ENCODE assay signal across 8 cellular contexts in the genomic region with DNA sequence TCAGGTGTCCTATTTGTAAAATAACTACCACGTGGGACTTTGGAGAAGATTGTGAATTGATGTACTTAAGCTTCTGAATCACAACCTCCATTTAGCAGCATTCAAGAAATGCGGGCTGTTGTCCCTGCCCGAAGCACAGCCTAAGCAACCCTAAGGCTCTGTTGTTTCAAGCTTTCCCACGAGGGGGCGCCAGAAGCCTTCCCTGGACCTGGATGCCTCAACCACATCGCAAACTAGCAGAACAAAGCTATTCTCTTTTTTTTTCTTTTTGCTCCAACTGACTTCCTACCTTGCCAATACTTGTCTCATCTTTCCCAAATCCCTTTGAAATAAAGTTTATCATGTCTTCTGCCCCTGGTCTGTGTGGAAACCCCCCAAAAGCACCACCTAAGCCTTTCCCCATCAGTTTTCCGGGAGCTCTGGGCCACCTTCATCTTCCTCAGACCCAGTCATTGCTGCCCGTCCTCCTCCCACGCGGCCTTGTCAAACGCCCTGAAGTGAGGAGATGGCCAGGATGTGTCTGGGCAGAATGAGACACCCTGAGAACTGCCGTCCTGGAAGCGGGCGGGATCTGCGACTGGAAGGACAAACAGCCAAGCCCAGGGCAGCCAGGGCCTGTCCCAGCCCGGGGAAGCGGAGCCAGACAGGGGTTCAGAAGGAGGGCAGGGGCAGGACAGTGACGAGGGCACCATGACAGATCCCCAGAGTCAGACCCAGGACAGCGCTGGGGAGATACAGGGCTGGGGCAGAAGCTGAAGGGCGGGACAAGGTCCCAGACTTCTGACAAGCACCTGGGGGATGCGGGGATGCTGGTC.
DNase-seq lines count a peak whose midpoint lies in the region; ATAC-seq and TF ChIP-seq lines count a peak whose summit lies in the region.

No MANE protein-coding gene starts in this region.

- peak; percentile 58 to 63 for ATAC-seq in activated T-cell treated with anti-CD3 and anti-CD28 coated beads, Interleukin-2, amount 50 U/mL, for 4 hours
- ATAC-seq in stimulated activated naive CD8-positive, alpha-beta T cell treated with anti-CD3 and anti-CD28 coated beads, Interleukin-15, amount 100 ng/mL, for 72 hours, result peak; percentile 69
- no peak for ATAC-seq in GM18505 (IDR thresholded peaks at IDR 0.05; ENCODE audit: unreplicated experiment)

- no peak overlapping the region for H3K4me2 ChIP-seq in PC-9

- TF ChIP-seq POLR2A in GM18505 (IDR thresholded peaks at IDR 0.05; ENCODE audit: borderline replicate concordance, extremely low read depth, insufficient read depth, insufficient read length), result no peak

- no peaks in the 10 kb centered on the region for H4K20me1 ChIP-seq in PC-9 (ENCODE audit: insufficient read depth)

- H3K36me3 ChIP-seq in PC-9 (ENCODE audit: low read depth), result no peaks in the 10 kb centered on the region

- H3K27me3 Mint-ChIP-seq in activated T-cell treated with anti-CD3 and anti-CD28 coated beads, Interleukin-2, amount 50 U/mL, for 4 hours (ENCODE audit: low read depth), result peaks cover 27% of the 10 kb centered on the region
- peaks cover 17% of the 10 kb centered on the region for H3K27me3 Mint-ChIP-seq in neural crest cell (ENCODE audit: low read depth)
- H3K27me3 Mint-ChIP-seq in stimulated activated naive CD8-positive, alpha-beta T cell treated with anti-CD3 and anti-CD28 coated beads, Interleukin-15, amount 100 ng/mL, for 72 hours, result peaks cover 52% of the 10 kb centered on the region

- no peaks in the 10 kb centered on the region for H3K36me3 Mint-ChIP-seq in activated T-cell treated with anti-CD3 and anti-CD28 coated beads, Interleukin-2, amount 50 U/mL, for 4 hours (ENCODE audit: insufficient read depth)
- H3K36me3 Mint-ChIP-seq in neural crest cell (ENCODE audit: low read depth), result peaks cover 3% of the 10 kb centered on the region

- no peaks in the 10 kb centered on the region for H3K4me1 ChIP-seq in PC-9 (replicated peaks; ENCODE audit: insufficient read depth)

- intact Hi-C loops in PC-9 (cut with micrococcal nuclease; ENCODE audit: unreplicated experiment), result loop anchor here (1.0 to 2.0 kb wide), 3 partner anchors 36 to 137 kb away; no protein-coding TSS in a partner anchor

- no peak overlapping the region for H3K4me3 ChIP-seq in PC-9
- H3K4me3 ChIP-seq in fibroblast of mammary gland (ENCODE audit: control insufficient read depth, low read depth, low read length), result no peak overlapping the region

- no peak overlapping the region for H3K27ac Mint-ChIP-seq in neural crest cell (ENCODE audit: unreplicated experiment)
- H3K27ac Mint-ChIP-seq in stimulated activated naive CD8-positive, alpha-beta T cell treated with anti-CD3 and anti-CD28 coated beads, Interleukin-15, amount 100 ng/mL, for 72 hours, result no peak overlapping the region

- 0 out of 2 replicates have a peak, but pooled peaks cover 7% of the 10 kb centered on the region for H3K27me3 ChIP-seq in PC-9 (ENCODE audit: insufficient read depth, low read depth)

- H3K9me3 ChIP-seq in PC-9 (ENCODE audit: insufficient read depth, low read depth), result no peaks in the 10 kb centered on the region; the same call in 1 of the 2 replicates

- H3K4me3 Mint-ChIP-seq in activated T-cell treated with anti-CD3 and anti-CD28 coated beads, Interleukin-2, amount 50 U/mL, for 4 hours, result no peak overlapping the region
- no peak overlapping the region for H3K4me3 Mint-ChIP-seq in neural crest cell
- H3K4me3 Mint-ChIP-seq in stimulated activated naive CD8-positive, alpha-beta T cell treated with anti-CD3 and anti-CD28 coated beads, Interleukin-15, amount 100 ng/mL, for 72 hours, result no peak overlapping the region

- H3K9me2 ChIP-seq in PC-9 (ENCODE audit: insufficient read depth), result no peaks in the 10 kb centered on the region

- peak; percentile 81 for TF ChIP-seq CTCF in PC-9 (conservative IDR thresholded peaks at IDR 0.05)
- peak; percentile 95 for TF ChIP-seq CTCF in fibroblast of mammary gland (conservative IDR thresholded peaks at IDR 0.05; ENCODE audit: control insufficient read depth, insufficient read depth, low read depth, low read length)
- peak; percentile 93 for TF ChIP-seq CTCF in neural crest cell (conservative IDR thresholded peaks at IDR 0.05)

- H3K4me1 Mint-ChIP-seq in activated T-cell treated with anti-CD3 and anti-CD28 coated beads, Interleukin-2, amount 50 U/mL, for 4 hours (ENCODE audit: low read depth), result peaks cover 9% of the 10 kb centered on the region
- peaks cover 4% of the 10 kb centered on the region for H3K4me1 Mint-ChIP-seq in neural crest cell
- peaks cover 19% of the 10 kb centered on the region for H3K4me1 Mint-ChIP-seq in stimulated activated naive CD8-positive, alpha-beta T cell treated with anti-CD3 and anti-CD28 coated beads, Interleukin-15, amount 100 ng/mL, for 72 hours

- H3K9me3 Mint-ChIP-seq in activated T-cell treated with anti-CD3 and anti-CD28 coated beads, Interleukin-2, amount 50 U/mL, for 4 hours, result peaks cover 3% of the 10 kb centered on the region
- H3K9me3 Mint-ChIP-seq in neural crest cell, result no peaks in the 10 kb centered on the region
- peaks cover 8 to 13% of the 10 kb centered on the region in 2 donors for H3K9me3 Mint-ChIP-seq in stimulated activated naive CD8-positive, alpha-beta T cell treated with anti-CD3 and anti-CD28 coated beads, Interleukin-15, amount 100 ng/mL, for 72 hours

- CTCF ChIA-PET in PC-9 (lab: Charles Lee), result interaction anchor here (0.6 to 2.2 kb wide), 5 partner anchors 36 to 474 kb away, joined by 3 to 13 read pairs (median 3); no protein-coding TSS in a partner anchor

- H3F3A ChIP-seq in PC-9 (ENCODE audit: insufficient read depth, low read depth), result no peaks in the 10 kb centered on the region

- H2AFZ ChIP-seq in PC-9, result no peak overlapping the region

- POLR2A ChIA-PET in PC-9 (lab: Charles Lee; ENCODE audit: unreplicated experiment), result interaction anchor here (0.6 kb wide), 3 partner anchors 35 to 643 kb away, joined by 4 to 5 read pairs (median 5); no protein-coding TSS in a partner anchor

- no peak overlapping the region for H3K27ac ChIP-seq in PC-9

- DNase-seq in DMS53 (lab: John Stamatoyannopoulos, UW), result peak; percentile 83
- DNase-seq in HUDEP-2 (lab: John Stamatoyannopoulos, UW; ENCODE audit: unreplicated experiment in 76 of 76), result peak in 67 of 76 experiments; percentile 5 to 82 (median 51)
- DNase-seq in PC-9, result peak in 1 of 2 experiments; percentile 78
- peak; percentile 78 for DNase-seq in activated T-cell treated with anti-CD3 and anti-CD28 coated beads, Interleukin-2, amount 50 U/mL, for 4 hours
- peak; percentile 71 for DNase-seq in fibroblast of mammary gland (ENCODE audit: low read depth)
- DNase-seq in neural crest cell (ENCODE audit: low read depth, low spot score), result peak; percentile 96
- peak; percentile 81 to 84 for DNase-seq in stimulated activated naive CD8-positive, alpha-beta T cell treated with anti-CD3 and anti-CD28 coated beads, Interleukin-15, amount 100 ng/mL, for 72 hours

- no peaks in the 10 kb centered on the region for H3K79me2 ChIP-seq in PC-9 (ENCODE audit: low read depth)

- BruUV-seq in PC-9 (replicated peaks; lab: Mats Ljungman, UMichigan), result no TSS peak
